Comparison of ENCODE assay signal across 1 cellular context in genomic region chr11:103850419-103851165, GRCh38.
TF ChIP-seq lines count a peak whose summit lies in the region.

No MANE protein-coding gene starts in this region.

TF ChIP-seq in GM23338, 12 proteins besides CTCF, POLR2A, EP300 and RAD21 (continued from another document):
- no peak for TF ChIP-seq ZNF462 (CRISPR knock-in tag; IDR thresholded peaks at IDR 0.05)
- no peak for TF ChIP-seq EZH2 (IDR thresholded peaks at IDR 0.05; ENCODE audit: low read depth, unreplicated experiment)
- TF ChIP-seq ZNF114 (CRISPR knock-in tag; IDR thresholded peaks at IDR 0.05) = no peak
- no peak for TF ChIP-seq ETS1 (IDR thresholded peaks at IDR 0.05)
- TF ChIP-seq NANOG (IDR thresholded peaks at IDR 0.05; ENCODE audit: borderline replicate concordance) = no peak
- no peak for TF ChIP-seq REST (IDR thresholded peaks at IDR 0.05; ENCODE audit: unreplicated experiment)
- TF ChIP-seq STAT1 (IDR thresholded peaks at IDR 0.05; ENCODE audit: unreplicated experiment) = no peak
- TF ChIP-seq POLR2AphosphoS5 (IDR thresholded peaks at IDR 0.05; ENCODE audit: low read depth) = no peak
- no peak for TF ChIP-seq JUNB (IDR thresholded peaks at IDR 0.05; ENCODE audit: unreplicated experiment)
